1 cellular context compared by ENCODE assay signal in the genomic region with DNA sequence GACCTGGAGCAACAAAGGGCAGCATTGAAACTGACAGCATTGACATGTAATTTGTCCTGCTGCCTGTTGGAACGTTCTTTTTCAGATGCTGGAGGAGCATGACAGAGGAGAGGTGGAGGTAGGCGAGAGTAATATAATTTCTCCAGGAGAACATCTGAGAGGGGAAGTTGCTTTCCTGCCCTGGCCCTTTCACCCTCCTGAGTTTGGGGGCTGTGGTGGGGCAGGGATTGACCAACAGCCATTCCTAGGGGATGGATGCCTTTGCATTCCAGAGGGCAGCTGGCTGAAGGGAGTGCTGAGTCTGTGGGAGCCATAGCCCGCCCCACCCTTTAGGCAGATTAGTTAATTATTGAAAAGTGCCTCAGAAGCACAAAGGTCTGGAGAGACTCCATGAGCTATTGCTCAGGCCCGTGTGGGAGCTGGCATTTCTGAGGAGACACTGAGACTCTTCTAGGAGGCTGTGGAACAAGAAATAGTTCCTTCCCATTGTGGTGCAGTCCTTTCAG.
TF ChIP-seq lines count a peak whose summit lies in the region.

No MANE protein-coding gene starts in this region.

TF ChIP-seq in WTC11, 78 proteins besides CTCF, POLR2A, EP300 and RAD21 (continued from another document):
- TF ChIP-seq, protein P1, sequence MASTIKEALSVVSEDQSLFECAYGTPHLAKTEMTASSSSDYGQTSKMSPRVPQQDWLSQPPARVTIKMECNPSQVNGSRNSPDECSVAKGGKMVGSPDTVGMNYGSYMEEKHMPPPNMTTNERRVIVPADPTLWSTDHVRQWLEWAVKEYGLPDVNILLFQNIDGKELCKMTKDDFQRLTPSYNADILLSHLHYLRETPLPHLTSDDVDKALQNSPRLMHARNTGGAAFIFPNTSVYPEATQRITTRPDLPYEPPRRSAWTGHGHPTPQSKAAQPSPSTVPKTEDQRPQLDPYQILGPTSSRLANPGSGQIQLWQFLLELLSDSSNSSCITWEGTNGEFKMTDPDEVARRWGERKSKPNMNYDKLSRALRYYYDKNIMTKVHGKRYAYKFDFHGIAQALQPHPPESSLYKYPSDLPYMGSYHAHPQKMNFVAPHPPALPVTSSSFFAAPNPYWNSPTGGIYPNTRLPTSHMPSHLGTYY (CRISPR knock-in tag; IDR thresholded peaks at IDR 0.05): no peak
- TF ChIP-seq JAZF1 (CRISPR knock-in tag; IDR thresholded peaks at IDR 0.05): no peak
- no peak for TF ChIP-seq RELA (CRISPR knock-in tag; IDR thresholded peaks at IDR 0.05; ENCODE audit: borderline replicate concordance)
- no peak for TF ChIP-seq SMAD3 (CRISPR knock-in tag; IDR thresholded peaks at IDR 0.05; ENCODE audit: borderline replicate concordance)
- TF ChIP-seq ZNF219 (CRISPR knock-in tag; IDR thresholded peaks at IDR 0.05; ENCODE audit: borderline replicate concordance): no peak
- no peak for TF ChIP-seq CREB1 (CRISPR knock-in tag; IDR thresholded peaks at IDR 0.05)
